Comparison of ENCODE assay signal across 11 cellular contexts in the genomic region with DNA sequence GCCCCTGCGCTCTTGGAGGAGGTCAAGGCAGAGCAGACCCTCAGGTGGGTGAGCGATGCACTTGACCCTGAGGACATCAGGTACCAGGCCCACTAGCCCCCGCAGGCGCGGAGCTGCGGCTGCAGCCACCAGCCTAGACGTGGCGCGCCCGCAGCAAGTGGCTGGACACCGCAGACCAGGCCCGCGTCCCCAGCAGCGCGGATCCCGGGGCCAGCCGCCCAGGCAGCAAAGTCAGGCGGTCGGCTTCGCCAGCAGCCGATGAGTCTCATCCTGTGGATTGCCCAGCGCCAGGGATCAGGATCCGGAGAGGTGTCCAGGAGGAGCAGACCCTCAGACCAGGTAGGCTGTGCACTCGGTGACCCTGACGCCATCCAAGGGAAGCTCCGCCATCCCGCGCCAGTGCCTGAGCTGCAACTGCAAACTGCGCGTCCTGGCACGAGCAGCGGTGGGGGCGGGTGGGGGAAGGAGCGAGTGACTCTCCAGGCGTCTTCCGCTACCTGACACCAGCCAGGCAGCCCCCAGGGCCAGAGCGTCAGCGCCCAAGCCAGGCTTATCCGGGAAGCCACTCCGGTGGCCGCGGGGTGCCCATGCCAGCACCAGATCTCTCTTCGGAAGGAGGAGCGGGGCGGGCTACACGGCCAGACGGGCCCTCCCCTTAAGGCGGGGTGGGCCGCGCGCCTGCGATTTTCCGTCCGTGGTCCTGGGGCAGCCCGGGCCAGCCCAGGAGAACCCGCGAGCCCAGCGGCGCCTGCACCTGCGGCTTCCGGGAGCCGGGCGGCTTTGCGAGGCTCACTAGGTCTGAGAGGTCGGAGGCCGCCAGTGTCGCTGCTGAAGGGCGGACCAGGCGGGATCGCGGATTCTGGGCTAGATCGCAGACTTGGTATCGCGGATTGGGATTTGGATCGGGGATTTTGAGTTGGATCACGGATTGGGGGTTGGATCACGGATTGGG. TPM values are rescaled to one million over a fixed set of nuclear protein-coding genes. Genes with fewer than 3 reads are reported as not detected.
DNase-seq lines count a peak whose midpoint lies in the region; ATAC-seq and TF ChIP-seq lines count a peak whose summit lies in the region.
"Not testable (repeated sequence)": the region's sequence is repeated elsewhere in the genome, so short reads cannot be mapped to it uniquely, and the experiment has no call there.
"Had no signal": no experiment of that assay in that cellular context is flagged by ENCODE, and none has a peak within 500 bp of the region (broad histone marks: within the 10 kb centered on the region; RNA-seq: fewer than 3 reads in every experiment).

No MANE protein-coding gene starts in this region.

- not testable (repeated sequence) for H3K36me3 Mint-ChIP-seq in activated CD4-positive, alpha-beta T cell treated with anti-CD3 and anti-CD28 coated beads, Interleukin-2, amount 10 ng/mL, durations not matched to agents 7 days and 5 days (ENCODE audit: low read depth); stimulated activated naive B cell treated with anti-CD40 and anti-IgM and Interleukin-4, amounts not matched to agents 10 μg/mL and 1 μg/mL and 100 μg/mL, for 72 hours

- in situ Hi-C loops in Caki2 (cut with HindIII; ENCODE audit: low pct_unique_long_range_greater_than_20kb, low sequenced_read_pairs) = not testable (repeated sequence)

- CTCF ChIA-PET in activated CD4-positive, alpha-beta T cell treated with anti-CD3 and anti-CD28 coated beads, Interleukin-2, amount 10 ng/mL, durations not matched to agents 7 days and 5 days (lab: Charles Lee) = not testable (repeated sequence)

- not testable (repeated sequence) for H3K9me3 Mint-ChIP-seq in activated CD4-positive, alpha-beta T cell treated with anti-CD3 and anti-CD28 coated beads, Interleukin-2, amount 10 ng/mL, durations not matched to agents 7 days and 5 days; stimulated activated naive B cell treated with anti-CD40 and anti-IgM and Interleukin-4, amounts not matched to agents 10 μg/mL and 1 μg/mL and 100 μg/mL, for 72 hours

- H3K27me3 Mint-ChIP-seq in activated CD4-positive, alpha-beta T cell treated with anti-CD3 and anti-CD28 coated beads, Interleukin-2, amount 10 ng/mL, durations not matched to agents 7 days and 5 days = peaks cover 19% of the 10 kb centered on the region
- H3K27me3 Mint-ChIP-seq in stimulated activated naive B cell treated with anti-CD40 and anti-IgM and Interleukin-4, amounts not matched to agents 10 μg/mL and 1 μg/mL and 100 μg/mL, for 72 hours = peaks cover 14 to 25% of the 10 kb centered on the region in 2 donors

- not testable (repeated sequence) for H3K4me1 Mint-ChIP-seq in activated CD4-positive, alpha-beta T cell treated with anti-CD3 and anti-CD28 coated beads, Interleukin-2, amount 10 ng/mL, durations not matched to agents 7 days and 5 days; stimulated activated naive B cell treated with anti-CD40 and anti-IgM and Interleukin-4, amounts not matched to agents 10 μg/mL and 1 μg/mL and 100 μg/mL, for 72 hours

- peak overlapping the region; percentile 74 for H3K4me3 Mint-ChIP-seq in activated CD4-positive, alpha-beta T cell treated with anti-CD3 and anti-CD28 coated beads, Interleukin-2, amount 10 ng/mL, durations not matched to agents 7 days and 5 days
- H3K4me3 Mint-ChIP-seq in stimulated activated naive B cell treated with anti-CD40 and anti-IgM and Interleukin-4, amounts not matched to agents 10 μg/mL and 1 μg/mL and 100 μg/mL, for 72 hours = peak overlapping the region; percentile 85 to 89

- DNase-seq in Caki2 (ENCODE audit: low read depth) = peak; percentile 11
- peak; percentile 38 for DNase-seq in activated CD4-positive, alpha-beta T cell treated with anti-CD3 and anti-CD28 coated beads, Interleukin-2, amount 10 ng/mL, durations not matched to agents 7 days and 5 days
- peak; percentile 55 for DNase-seq in activated effector memory CD4-positive, alpha-beta T cell treated with Interleukin-2 at 50 U/mL for 16 hours
- DNase-seq in coronary artery (ENCODE audit: low spot score) = peak; percentile 19
- DNase-seq in left colon = peak in 1 of 2 donors; percentile 58
- DNase-seq in stimulated activated CD4-positive, alpha-beta T cell treated with anti-CD3 and anti-CD28 coated beads, Interleukin-12 subunit alpha, Interleukin-12 subunit beta, amount 100 ng/mL, for 48 hours (ENCODE audit: low read depth in 2 of 3, low spot score in 1 of 3) = peak; percentile 43 to 74 (median 57)
- DNase-seq in stimulated activated naive B cell treated with anti-CD40 and anti-IgM and Interleukin-4, amounts not matched to agents 10 μg/mL and 1 μg/mL and 100 μg/mL, for 72 hours = peak; percentile 33

- intact Hi-C loops in left colon (cut with DNase I, micrococcal nuclease) = not testable (repeated sequence)

- not testable (repeated sequence) for H3K27ac ChIP-seq in coronary artery

- POLR2A ChIA-PET in activated CD4-positive, alpha-beta T cell treated with anti-CD3 and anti-CD28 coated beads, Interleukin-2, amount 10 ng/mL, durations not matched to agents 7 days and 5 days (lab: Charles Lee) = not testable (repeated sequence)

- peak overlapping the region; percentile 84 for H3K27ac Mint-ChIP-seq in activated CD4-positive, alpha-beta T cell treated with anti-CD3 and anti-CD28 coated beads, Interleukin-2, amount 10 ng/mL, durations not matched to agents 7 days and 5 days
- peak overlapping the region; percentile 89 for H3K27ac Mint-ChIP-seq in stimulated activated naive B cell treated with anti-CD40 and anti-IgM and Interleukin-4, amounts not matched to agents 10 μg/mL and 1 μg/mL and 100 μg/mL, for 72 hours

- not testable (repeated sequence) for TF ChIP-seq CTCF in coronary artery (IDR thresholded peaks at IDR 0.05)

- ATAC-seq in HG03159 (IDR thresholded peaks at IDR 0.05; ENCODE audit: unreplicated experiment) (peak; percentile 85), left colon (peak; percentile 94)
- ATAC-seq in stimulated activated naive B cell treated with anti-CD40 and anti-IgM and Interleukin-4, amounts not matched to agents 10 μg/mL and 1 μg/mL and 100 μg/mL, for 72 hours (replicated peaks) = peak; percentile 60 to 87

- peak overlapping the region; percentile 30 for H3K4me3 ChIP-seq in coronary artery

RNA-seq across cellular contexts. Expression of a gene that starts 10.4 kb away (rescaled TPM):
- total RNA-seq in Caki2 (2014; rRNA removed; shearing (Covaris generic); ENCODE audit: low replicate concordance) = not detected in 2 replicates
- total RNA-seq in activated CD4-positive, alpha-beta T cell treated with anti-CD3 and anti-CD28 coated beads, Interleukin-2, amount 10 ng/mL, durations not matched to agents 7 days and 5 days = not detected
- not detected for total RNA-seq in left colon
- total RNA-seq: LHCN-M2, lower leg skin, posterior vena cava had no signal
